In the genomic region with DNA sequence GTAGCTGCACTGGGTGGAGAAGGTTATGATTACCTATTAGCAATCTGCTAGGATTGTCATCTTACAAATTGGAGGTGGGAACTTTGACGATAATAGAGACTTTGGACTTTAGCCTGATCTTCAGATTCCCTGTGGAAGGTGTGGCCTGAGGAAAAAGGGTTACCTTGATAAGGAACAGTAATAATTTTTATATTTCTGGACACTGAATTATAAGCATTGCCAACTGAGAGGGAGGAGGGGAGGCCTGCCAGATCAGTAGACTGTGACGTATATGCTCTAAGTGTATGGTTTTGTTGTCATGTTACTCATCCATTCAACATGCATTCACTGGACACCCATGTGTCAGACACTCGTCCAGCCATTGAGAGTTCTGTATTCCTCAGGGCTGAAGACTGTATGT, we compare ENCODE assay signal across 17 cellular contexts.
"Had no signal": no experiment of that assay in that cellular context is flagged by ENCODE, and none has a peak within 500 bp of the region (broad histone marks: within the 10 kb centered on the region; RNA-seq: fewer than 3 reads in every experiment).

No MANE protein-coding gene starts in this region.

- H3K27me3 Mint-ChIP-seq: activated T-helper 17 cell treated with anti-CD3 and anti-CD28 coated beads, Interleukin-2, amount 50 U/mL, for 72 hours had no signal

- H3K9me3 ChIP-seq: body of pancreas, lower lobe of right lung, psoas muscle, right lobe of liver, upper lobe of left lung had no signal

- ATAC-seq: activated T-helper 17 cell treated with anti-CD3 and anti-CD28 coated beads, Interleukin-2, amount 50 U/mL, for 72 hours; body of pancreas; lower lobe of right lung; SK-N-SH treated with all-trans-retinoic acid at 6 μM for 48 hours had no signal

- DNase-seq: activated CD4-positive, alpha-beta T cell treated with anti-CD3 and anti-CD28 coated beads, Interleukin-2, amount 50 U/mL, for 1 hour; activated CD4-positive, CD25-positive, alpha-beta regulatory T cell; activated naive CD4-positive, alpha-beta T cell treated with anti-CD3 and anti-CD28 coated beads for 36 hours; activated T-cell treated with anti-CD3 and anti-CD28 coated beads for 4 hours; body of pancreas; hypothalamus; lower lobe of right lung; midbrain; psoas muscle; right lobe of liver; stimulated activated CD4-positive, alpha-beta T cell treated with anti-CD3 and anti-CD28 coated beads, Interleukin-2, amount 100 ng/mL, for 24 hours; stimulated activated naive CD4-positive, alpha-beta T cell; upper lobe of left lung had no signal

- H3K4me3 ChIP-seq: body of pancreas, lower lobe of right lung, psoas muscle, right lobe of liver, upper lobe of left lung had no signal

- H3K27me3 ChIP-seq: body of pancreas, right lobe of liver, upper lobe of left lung had no signal

- H3K4me1 Mint-ChIP-seq: activated T-helper 17 cell treated with anti-CD3 and anti-CD28 coated beads, Interleukin-2, amount 50 U/mL, for 72 hours had no signal

- FAIRE-seq: TTC549 had no signal

- H3K36me3 ChIP-seq: lower lobe of right lung, right lobe of liver, upper lobe of left lung had no signal

- H3K9me3 Mint-ChIP-seq: activated naive CD4-positive, alpha-beta T cell treated with anti-CD3 and anti-CD28 coated beads for 36 hours; activated T-helper 17 cell treated with anti-CD3 and anti-CD28 coated beads, Interleukin-2, amount 50 U/mL, for 72 hours; nephron had no signal

- H3K4me1 ChIP-seq: body of pancreas, lower lobe of right lung, right lobe of liver, upper lobe of left lung had no signal

- H3K27ac ChIP-seq: body of pancreas, lower lobe of right lung, psoas muscle, right lobe of liver, upper lobe of left lung had no signal

- H3K27ac Mint-ChIP-seq: activated naive CD4-positive, alpha-beta T cell treated with anti-CD3 and anti-CD28 coated beads for 36 hours had no signal

- H3K4me3 Mint-ChIP-seq: activated naive CD4-positive, alpha-beta T cell treated with anti-CD3 and anti-CD28 coated beads for 36 hours; activated T-helper 17 cell treated with anti-CD3 and anti-CD28 coated beads, Interleukin-2, amount 50 U/mL, for 72 hours; nephron had no signal
